In genomic region chr14:34258318-34258717, GRCh38 we compare ENCODE assay signal across 19 cellular contexts.
DNase-seq lines count a peak whose midpoint lies in the region; ATAC-seq and TF ChIP-seq lines count a peak whose summit lies in the region.
"Had no signal": no experiment of that assay in that cellular context is flagged by ENCODE, and none has a peak within 500 bp of the region (broad histone marks: within the 10 kb centered on the region; RNA-seq: fewer than 3 reads in every experiment).

No MANE protein-coding gene starts in this region.

- peak; percentile 62 for DNase-seq in GM23248
- DNase-seq in T1000 (lab: John Stamatoyannopoulos, UW), result peak; percentile 64
- peak; percentile 24 for DNase-seq in fibroblast of the aortic adventitia (ENCODE audit: low read depth)
- DNase-seq in omental fat pad (ENCODE audit: low spot score), result no peak
- DNase-seq in GF-D8 (lab: John Stamatoyannopoulos, UW), result no peak
- DNase-seq in esophagus squamous epithelium (lab: John Stamatoyannopoulos, UW), result no peak
- DNase-seq: activated gamma-delta T cell; amygdala; cortex of kidney; HFFc6; hippocampal formation; NCI-H446 treated with DMSO at 0.1 percent for 48 hours; occipital lobe; stimulated activated CD4-positive, alpha-beta T cell treated with anti-CD3 and anti-CD28 coated beads, Interleukin-4, amount 100 ng/mL, for 24 hours; stimulated activated CD8-positive, alpha-beta memory T cell treated with anti-CD3 and anti-CD28 coated beads, Interleukin-4, amount 100 ng/mL, for 48 hours; T-helper 2 cell had no signal

- H3K4me3 ChIP-seq in GM23248, result no peak overlapping the region
- no peak overlapping the region for H3K4me3 ChIP-seq in fibroblast of the aortic adventitia (ENCODE audit: low read depth, low read length)
- H3K4me3 ChIP-seq in esophagus squamous epithelium, result no peak overlapping the region
- H3K4me3 ChIP-seq: SJSA1 had no signal

- no peak for TF ChIP-seq POLR2A in esophagus squamous epithelium (IDR thresholded peaks at IDR 0.05)

- in situ Hi-C loops in GM23248 (cut with MboI), result no loop called here

- no peaks in the 10 kb centered on the region for H3K9me3 ChIP-seq in GM23248 (ENCODE audit: low read depth)
- no peaks in the 10 kb centered on the region for H3K9me3 ChIP-seq in esophagus squamous epithelium
- H3K9me3 ChIP-seq: SJSA1 had no signal

- H3K27me3 ChIP-seq in GM23248 (replicated peaks; ENCODE audit: insufficient read depth), result peaks cover 32% of the 10 kb centered on the region
- H3K27me3 ChIP-seq in esophagus squamous epithelium, result no peaks in the 10 kb centered on the region
- H3K27me3 ChIP-seq: SJSA1 had no signal

- no peaks in the 10 kb centered on the region for H3K9me2 ChIP-seq in GM23248 (ENCODE audit: insufficient read depth)

- no peaks in the 10 kb centered on the region for H3K36me3 ChIP-seq in GM23248 (ENCODE audit: low read depth)
- H3K36me3 ChIP-seq in esophagus squamous epithelium, result no peaks in the 10 kb centered on the region
- H3K36me3 ChIP-seq: SJSA1 had no signal

- H3K9ac ChIP-seq in GM23248, result no peak overlapping the region

- no peak overlapping the region for H3K4me2 ChIP-seq in GM23248 (ENCODE audit: unreplicated experiment)

- no peaks in the 10 kb centered on the region for H4K20me1 ChIP-seq in GM23248 (ENCODE audit: insufficient read depth)

- ATAC-seq in omental fat pad (ENCODE audit: low FRiP score) (peak; percentile 96), HG03460 (IDR thresholded peaks at IDR 0.05; ENCODE audit: unreplicated experiment) (no peak), GM21515 (IDR thresholded peaks at IDR 0.05; ENCODE audit: unreplicated experiment) (no peak)

- no peaks in the 10 kb centered on the region for H3K79me2 ChIP-seq in GM23248 (ENCODE audit: insufficient read depth)

- 0% methylated on average over 1 of the region's 1 CpG for WGBS in GM23248 (ENCODE audit: low coverage in 1 of 2, low lambda C conversion rate in 2 of 2, missing lambda C conversion rate in 2 of 2), 2 experiments
- WGBS in esophagus squamous epithelium, 2 donors, result 0 to 7% methylated on average over 1 of the region's 1 CpG

- H2AFZ ChIP-seq in GM23248, result no peak overlapping the region

- no peaks in the 10 kb centered on the region for H3F3A ChIP-seq in GM23248 (ENCODE audit: insufficient read depth)

- H3K27ac ChIP-seq in GM23248 (no peak overlapping the region), esophagus squamous epithelium (no peak overlapping the region)
- H3K27ac ChIP-seq: SJSA1 had no signal

- TF ChIP-seq CTCF in fibroblast of the aortic adventitia (IDR thresholded peaks at IDR 0.05; ENCODE audit: insufficient read depth, low read length), result no peak
- no peak for TF ChIP-seq CTCF in omental fat pad (IDR thresholded peaks at IDR 0.05)
- no peak for TF ChIP-seq CTCF in esophagus squamous epithelium (IDR thresholded peaks at IDR 0.05)

- H3K4me1 ChIP-seq in GM23248 (ENCODE audit: insufficient read depth), result no peaks in the 10 kb centered on the region
- H3K4me1 ChIP-seq in esophagus squamous epithelium, result peaks cover 0 to 9% (median 8%) of the 10 kb centered on the region in 3 donors
- H3K4me1 ChIP-seq: SJSA1 had no signal

- intact Hi-C loops in esophagus squamous epithelium (cut with DNase I), result no loop called here

Comparison
In these comparisons a context has a peak if more than half of its experiments do, and no peak if none do; other contexts are left out.
1. DNase-seq: peak in GM23248 (single experiment), T1000 (single experiment) and fibroblast of the aortic adventitia (single experiment); none in omental fat pad (single experiment), GF-D8 (single experiment) and esophagus squamous epithelium (single experiment).